ENCODE assay signal across 1 cellular context in the genomic region with DNA sequence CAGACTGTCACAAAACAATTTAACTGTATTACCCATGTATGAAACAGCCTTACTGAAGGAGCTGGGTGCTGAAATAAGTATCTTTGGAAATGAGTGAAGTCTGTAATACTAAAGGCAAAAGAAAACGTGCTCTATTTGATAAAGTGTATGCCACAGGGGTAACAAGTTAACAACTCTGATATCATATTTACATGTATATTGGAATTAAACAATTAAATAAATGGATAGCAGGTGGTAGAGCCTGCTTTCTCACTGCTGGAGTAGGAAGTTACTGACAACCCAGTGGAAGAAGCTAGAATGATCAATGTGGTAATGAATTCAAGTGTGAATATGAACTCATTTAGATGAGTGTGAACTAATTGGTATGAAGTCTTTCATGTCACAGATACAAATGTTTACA.
TF ChIP-seq lines count a peak whose summit lies in the region.

No MANE protein-coding gene starts in this region.

TF ChIP-seq in K562, 482 proteins besides CTCF, POLR2A, EP300 and RAD21 (continued from another document):
- no peak for TF ChIP-seq ZFP1 (CRISPR knock-in tag; IDR thresholded peaks at IDR 0.05)
- no peak for TF ChIP-seq ARNT (IDR thresholded peaks at IDR 0.05)
- TF ChIP-seq ARID1B (IDR thresholded peaks at IDR 0.05), result no peak
- TF ChIP-seq TBP (optimal IDR thresholded peaks at IDR 0.05; ENCODE audit: low read depth, low read length), result peak; percentile 62
- no peak for TF ChIP-seq ZNF644 (tag; IDR thresholded peaks at IDR 0.05; ENCODE audit: low read depth)
- TF ChIP-seq ZNF354B (CRISPR knock-in tag; IDR thresholded peaks at IDR 0.05), result no peak
- TF ChIP-seq, protein P1, sequence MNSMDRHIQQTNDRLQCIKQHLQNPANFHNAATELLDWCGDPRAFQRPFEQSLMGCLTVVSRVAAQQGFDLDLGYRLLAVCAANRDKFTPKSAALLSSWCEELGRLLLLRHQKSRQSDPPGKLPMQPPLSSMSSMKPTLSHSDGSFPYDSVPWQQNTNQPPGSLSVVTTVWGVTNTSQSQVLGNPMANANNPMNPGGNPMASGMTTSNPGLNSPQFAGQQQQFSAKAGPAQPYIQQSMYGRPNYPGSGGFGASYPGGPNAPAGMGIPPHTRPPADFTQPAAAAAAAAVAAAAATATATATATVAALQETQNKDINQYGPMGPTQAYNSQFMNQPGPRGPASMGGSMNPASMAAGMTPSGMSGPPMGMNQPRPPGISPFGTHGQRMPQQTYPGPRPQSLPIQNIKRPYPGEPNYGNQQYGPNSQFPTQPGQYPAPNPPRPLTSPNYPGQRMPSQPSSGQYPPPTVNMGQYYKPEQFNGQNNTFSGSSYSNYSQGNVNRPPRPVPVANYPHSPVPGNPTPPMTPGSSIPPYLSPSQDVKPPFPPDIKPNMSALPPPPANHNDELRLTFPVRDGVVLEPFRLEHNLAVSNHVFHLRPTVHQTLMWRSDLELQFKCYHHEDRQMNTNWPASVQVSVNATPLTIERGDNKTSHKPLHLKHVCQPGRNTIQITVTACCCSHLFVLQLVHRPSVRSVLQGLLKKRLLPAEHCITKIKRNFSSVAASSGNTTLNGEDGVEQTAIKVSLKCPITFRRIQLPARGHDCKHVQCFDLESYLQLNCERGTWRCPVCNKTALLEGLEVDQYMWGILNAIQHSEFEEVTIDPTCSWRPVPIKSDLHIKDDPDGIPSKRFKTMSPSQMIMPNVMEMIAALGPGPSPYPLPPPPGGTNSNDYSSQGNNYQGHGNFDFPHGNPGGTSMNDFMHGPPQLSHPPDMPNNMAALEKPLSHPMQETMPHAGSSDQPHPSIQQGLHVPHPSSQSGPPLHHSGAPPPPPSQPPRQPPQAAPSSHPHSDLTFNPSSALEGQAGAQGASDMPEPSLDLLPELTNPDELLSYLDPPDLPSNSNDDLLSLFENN (IDR thresholded peaks at IDR 0.05; ENCODE audit: low read depth in 2 of 2, low read length in 2 of 2), result 0 out of 4 replicates have a peak, but pooled peaks of 1 of the 2 experiments have one; percentile 18
- no peak for TF ChIP-seq MIER1 (IDR thresholded peaks at IDR 0.05; ENCODE audit: low read depth)
- TF ChIP-seq ETV6 (IDR thresholded peaks at IDR 0.05; ENCODE audit: borderline replicate concordance in 1 of 2, low read depth in 2 of 2, low read length in 1 of 2), result no peak
- TF ChIP-seq ETV6 (CRISPR knock-in tag; IDR thresholded peaks at IDR 0.05; ENCODE audit: borderline replicate concordance), result no peak
- peak; percentile 34; the same call in 1 of the 2 replicates for TF ChIP-seq TEAD4 (IDR thresholded peaks at IDR 0.05; ENCODE audit: low read length)
- TF ChIP-seq TEAD4 (CRISPR knock-in tag; IDR thresholded peaks at IDR 0.05; ENCODE audit: borderline replicate concordance), result no peak
- 0 out of 2 replicates have a peak, but pooled peaks have one; percentile 21 for TF ChIP-seq ZNF253 (CRISPR knock-in tag; conservative IDR thresholded peaks at IDR 0.05)
- no peak for TF ChIP-seq SMAD2 (IDR thresholded peaks at IDR 0.05; ENCODE audit: low read depth, low read length)
- peak; percentile 68 for TF ChIP-seq POLR2H (tag; IDR thresholded peaks at IDR 0.05; ENCODE audit: low read depth)
- no peak for TF ChIP-seq CSDE1 (IDR thresholded peaks at IDR 0.05)
- TF ChIP-seq YBX1 (IDR thresholded peaks at IDR 0.05), result no peak
- no peak for TF ChIP-seq HDAC1 (IDR thresholded peaks at IDR 0.05)
- TF ChIP-seq HNRNPH1 (optimal IDR thresholded peaks at IDR 0.05; ENCODE audit: low read depth, low read length), result no peak
- peak; percentile 65; the same call in 1 of the 2 replicates for TF ChIP-seq POLR2AphosphoS5 (IDR thresholded peaks at IDR 0.05; ENCODE audit: control insufficient read depth, insufficient read depth, low read depth, low read length)
- no peak for TF ChIP-seq BCOR (IDR thresholded peaks at IDR 0.05)
- TF ChIP-seq ZNF695 (CRISPR knock-in tag; IDR thresholded peaks at IDR 0.05), result no peak
- no peak for TF ChIP-seq ZBTB2 (IDR thresholded peaks at IDR 0.05)
- no peak for TF ChIP-seq CBFA2T2 (conservative IDR thresholded peaks at IDR 0.05)
- TF ChIP-seq E2F1 (CRISPR knock-in tag; IDR thresholded peaks at IDR 0.05), result no peak
- TF ChIP-seq SAP30 (IDR thresholded peaks at IDR 0.05; ENCODE audit: borderline replicate concordance, insufficient read depth, low read depth, low read length, poor library complexity, severe bottlenecking), result no peak
- no peak for TF ChIP-seq ZNF589 (CRISPR knock-in tag; IDR thresholded peaks at IDR 0.05; ENCODE audit: low read depth)
- peak; percentile 61; the same call in 1 of the 2 replicates for TF ChIP-seq ZBED1 (IDR thresholded peaks at IDR 0.05)
- peak; percentile 45; the same call in 1 of the 2 replicates for TF ChIP-seq POLR2G (IDR thresholded peaks at IDR 0.05; ENCODE audit: low read depth, low read length)
- TF ChIP-seq PML (IDR thresholded peaks at IDR 0.05; ENCODE audit: low read length), result peak; percentile 96
- TF ChIP-seq FOS (IDR thresholded peaks at IDR 0.05; ENCODE audit: extremely low read depth, insufficient read length), result no peak
- peak; percentile 60; the same call in 1 of the 2 replicates for TF ChIP-seq SNAPC5 (CRISPR knock-in tag; IDR thresholded peaks at IDR 0.05)
